ENCODE assay signal across 15 cellular contexts in the genomic region with DNA sequence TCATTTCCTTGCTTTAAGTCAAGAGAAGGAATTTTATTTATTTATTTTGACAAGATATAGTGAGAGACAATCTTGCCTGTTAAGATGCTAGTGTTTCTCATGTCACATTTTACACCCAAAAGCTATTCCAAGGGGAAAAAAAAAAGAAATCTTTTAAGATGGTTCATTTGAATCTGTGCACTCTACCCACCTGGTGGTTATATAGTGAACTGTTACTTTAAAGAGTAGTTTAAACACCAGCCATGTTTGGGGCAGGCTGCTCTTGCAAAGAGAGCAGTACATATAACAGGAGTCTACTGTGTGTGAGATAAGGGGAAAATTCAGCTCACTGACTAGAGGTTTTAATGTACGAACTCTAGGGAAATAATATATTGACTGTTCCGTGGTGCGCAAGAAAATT. TPM values are rescaled to one million over a fixed set of nuclear protein-coding genes. Genes with fewer than 3 reads are reported as not detected.
DNase-seq lines count a peak whose midpoint lies in the region; ATAC-seq, FAIRE-seq and TF ChIP-seq lines count a peak whose summit lies in the region.
"Had no signal": no experiment of that assay in that cellular context is flagged by ENCODE, and none has a peak within 500 bp of the region (broad histone marks: within the 10 kb centered on the region; RNA-seq: fewer than 3 reads in every experiment).

No MANE protein-coding gene starts in this region.

- peaks cover 0 to 2% (median 1%) of the 10 kb centered on the region in 4 experiments; a peak in 3 of 7 replicates for H3K4me1 ChIP-seq in H1 (replicated peaks in 1 of 4; ENCODE audit: control insufficient read depth in 3 of 4, insufficient read depth in 4 of 4, low read length in 3 of 4)
- no peaks in the 10 kb centered on the region for H3K4me1 ChIP-seq in effector memory CD4-positive, alpha-beta T cell (ENCODE audit: control insufficient read depth, insufficient read depth, low read length, poor library complexity, severe bottlenecking)
- H3K4me1 ChIP-seq in GM23248 (ENCODE audit: insufficient read depth) = no peaks in the 10 kb centered on the region

- WGBS in H1 (ENCODE audit: extremely low coverage in 1 of 2, insufficient coverage in 1 of 2, insufficient read length in 1 of 2, insufficient replicate concordance in 2 of 2, low coverage in 1 of 2, low lambda C conversion rate in 2 of 2, missing lambda C conversion rate in 1 of 2), 2 experiments = 70% methylated on average over 3 of the region's 3 CpGs; no CpG with 5 or more reads in 1 of the 2 experiments
- WGBS in GM23248 (ENCODE audit: low coverage in 1 of 2, low lambda C conversion rate in 2 of 2, missing lambda C conversion rate in 2 of 2), 2 experiments = 40 to 46% methylated on average over 3 of the region's 3 CpGs

- no peak overlapping the region for H2BK12ac ChIP-seq in H1 (ENCODE audit: low read depth, low read length)

- in situ Hi-C loops in GM23248 (cut with MboI) = no loop called here

- H3K27ac ChIP-seq in H1 (ENCODE audit: low read depth, low read length) = no peak overlapping the region
- H3K27ac ChIP-seq in effector memory CD4-positive, alpha-beta T cell (ENCODE audit: insufficient read depth, low read length, poor library complexity, severe bottlenecking) = no peak overlapping the region
- no peak overlapping the region for H3K27ac ChIP-seq in GM23248
- H3K27ac ChIP-seq: cardiac muscle cell, KMS-11 had no signal

- no peak overlapping the region for H3K23ac ChIP-seq in H1 (ENCODE audit: insufficient read length)

- no peak overlapping the region for H4K8ac ChIP-seq in H1 (ENCODE audit: extremely low read depth, insufficient read depth, low read length)

- no peak for TF ChIP-seq POLR2A in H1 (IDR thresholded peaks at IDR 0.05; ENCODE audit: control extremely low read depth in 1 of 2, low read depth in 2 of 2, low read length in 2 of 2)

- H2AFZ ChIP-seq in H1 (ENCODE audit: low read length) (no peak overlapping the region), GM23248 (no peak overlapping the region)

- H3K4me3 ChIP-seq in H1 (ENCODE audit: extremely low read depth in 1 of 4, insufficient read depth in 2 of 4, low read depth in 3 of 4, low read length in 4 of 4) (no peak overlapping the region), GM23248 (no peak overlapping the region)
- no peak overlapping the region for H3K4me3 ChIP-seq in effector memory CD4-positive, alpha-beta T cell (ENCODE audit: insufficient read depth, low read depth, low read length, poor library complexity, severe bottlenecking)
- H3K4me3 ChIP-seq: cardiac muscle cell had no signal

- H2BK20ac ChIP-seq in H1 (ENCODE audit: low read length) = no peak overlapping the region

- H3K23me2 ChIP-seq in H1 (ENCODE audit: low read depth, low read length) = peaks cover 2% of the 10 kb centered on the region; the same call in 1 of the 2 replicates

- no peaks in the 10 kb centered on the region for H3F3A ChIP-seq in GM23248 (ENCODE audit: insufficient read depth)

- POLR2A ChIA-PET in H1 (lab: Charles Lee; ENCODE audit: partially characterized antibody) = no interaction called here

- no peak overlapping the region for H4K91ac ChIP-seq in H1 (replicated peaks; ENCODE audit: insufficient read length, low read length)

- H3K9me3 ChIP-seq in H1 (ENCODE audit: insufficient read depth in 2 of 2, low read depth in 1 of 2, low read length in 1 of 2) = no peaks in the 10 kb centered on the region
- no peaks in the 10 kb centered on the region for H3K9me3 ChIP-seq in effector memory CD4-positive, alpha-beta T cell (ENCODE audit: control insufficient read depth, low read length)
- H3K9me3 ChIP-seq in GM23248 (ENCODE audit: low read depth) = no peaks in the 10 kb centered on the region

- H3K56ac ChIP-seq in H1 (replicated peaks; ENCODE audit: insufficient read length, low read depth, low read length) = no peak overlapping the region

- H3K4me2 ChIP-seq in H1 (ENCODE audit: insufficient read depth in 1 of 2, low read depth in 2 of 2, low read length in 2 of 2) = no peak overlapping the region
- H3K4me2 ChIP-seq in GM23248 (ENCODE audit: unreplicated experiment) = no peak overlapping the region
- H3K4me2 ChIP-seq: KMS-11 had no signal

- no peaks in the 10 kb centered on the region for H3K36me3 ChIP-seq in H1 (ENCODE audit: control insufficient read depth in 2 of 4, insufficient read depth in 4 of 4, low read length in 3 of 4)
- H3K36me3 ChIP-seq in effector memory CD4-positive, alpha-beta T cell (ENCODE audit: control insufficient read depth, insufficient read depth, low read length) = no peaks in the 10 kb centered on the region
- no peaks in the 10 kb centered on the region for H3K36me3 ChIP-seq in GM23248 (ENCODE audit: low read depth)
- H3K36me3 ChIP-seq: cardiac muscle cell had no signal

- H3K9me2 ChIP-seq in GM23248 (ENCODE audit: insufficient read depth) = no peaks in the 10 kb centered on the region

- CTCF ChIA-PET in H1 (lab: Charles Lee; ENCODE audit: partially characterized antibody) = interaction anchor here (0.7 to 1.8 kb wide), 6 partner anchors 9 to 55 kb away, joined by 3 to 5 read pairs (median 4); no protein-coding TSS in a partner anchor

- H3K14ac ChIP-seq in H1 (ENCODE audit: insufficient read length) = no peak overlapping the region

- H2BK15ac ChIP-seq in H1 (ENCODE audit: low read length) = no peak overlapping the region

- DNase-seq in D341Med (ENCODE audit: low spot score) (peak; percentile 32), HT-29 (ENCODE audit: low spot score) (peak; percentile 12), NCI-H524 treated with DMSO at 0.1 percent for 48 hours (lab: John Stamatoyannopoulos, UW) (peak; percentile 59), H1 (ENCODE audit: low read depth in 1 of 2, low spot score in 2 of 2) (no peak), ecto neural progenitor cell (ENCODE audit: low spot score) (no peak), GM23248 (no peak)
- DNase-seq in effector memory CD4-positive, alpha-beta T cell = no peak
- DNase-seq: AML-193; kidney; naive thymus-derived CD8-positive, alpha-beta T cell; RPMI8226; stimulated activated CD4-positive, alpha-beta T cell treated with anti-CD3 and anti-CD28 coated beads, Interleukin-12 subunit alpha, Interleukin-12 subunit beta, amount 100 ng/mL, for 4 hours had no signal

- no peaks in the 10 kb centered on the region for H3K79me2 ChIP-seq in H1 (ENCODE audit: control insufficient read depth in 1 of 2, insufficient read depth in 2 of 2, low read length in 2 of 2)
- no peaks in the 10 kb centered on the region for H3K79me2 ChIP-seq in GM23248 (ENCODE audit: insufficient read depth)

- peak; percentile 66 for FAIRE-seq in H1 (lab: Jason Lieb, UNC)
- FAIRE-seq: kidney had no signal

- H4K20me1 ChIP-seq in H1 (replicated peaks in 1 of 2; ENCODE audit: control insufficient read depth in 1 of 2, insufficient read depth in 2 of 2, low read length in 2 of 2) (no peaks in the 10 kb centered on the region), GM23248 (ENCODE audit: insufficient read depth) (no peaks in the 10 kb centered on the region)

- peak; percentile 11 to 18; a peak in 2 of 4 replicates for TF ChIP-seq RAD21 in H1 (IDR thresholded peaks at IDR 0.05 in 1 of 2, conservative IDR thresholded peaks at IDR 0.05 in 1 of 2; ENCODE audit: low read depth in 2 of 2, low read length in 2 of 2)

- H3K79me1 ChIP-seq in H1 (ENCODE audit: low read depth, low read length) = no peaks in the 10 kb centered on the region

- peaks cover 0 to 1% (median 0%) of the 10 kb centered on the region in 4 experiments; a peak in 1 of 7 replicates for H3K27me3 ChIP-seq in H1 (replicated peaks in 1 of 4; ENCODE audit: control insufficient read depth in 3 of 4, extremely low read depth in 1 of 4, insufficient read depth in 3 of 4, low read length in 3 of 4)
- H3K27me3 ChIP-seq in effector memory CD4-positive, alpha-beta T cell (replicated peaks; ENCODE audit: control insufficient read depth, insufficient read depth, low read length, poor library complexity, severe bottlenecking) = no peaks in the 10 kb centered on the region
- peaks cover 9% of the 10 kb centered on the region; the same call in 1 of the 2 replicates for H3K27me3 ChIP-seq in GM23248 (replicated peaks; ENCODE audit: insufficient read depth)
- H3K27me3 ChIP-seq: cardiac muscle cell had no signal

- no peak overlapping the region for H2AK5ac ChIP-seq in H1 (ENCODE audit: low read depth, low read length)

- TF ChIP-seq EP300 in H1 (IDR thresholded peaks at IDR 0.05; ENCODE audit: borderline replicate concordance in 1 of 2, low read depth in 2 of 2, low read length in 2 of 2) = no peak

- H3K18ac ChIP-seq in H1 (ENCODE audit: extremely low read depth, low read length) = no peak overlapping the region

- no peak overlapping the region for H3K4ac ChIP-seq in H1 (replicated peaks; ENCODE audit: insufficient read length, low read depth, low read length)

- H4K5ac ChIP-seq in H1 (ENCODE audit: insufficient read length, low read depth, low read length) = no peak overlapping the region

- peak in 2 of 3 experiments; percentile 4 to 29; a peak in 2 of 4 replicates for TF ChIP-seq CTCF in H1 (IDR thresholded peaks at IDR 0.05; ENCODE audit: control extremely low read depth in 1 of 3, insufficient read depth in 1 of 3, low read depth in 1 of 3, low read length in 3 of 3)

- no peak overlapping the region for H3K9ac ChIP-seq in H1 (replicated peaks in 1 of 4; ENCODE audit: extremely low read depth in 1 of 4, low read depth in 3 of 4, low read length in 3 of 4)
- no peak overlapping the region for H3K9ac ChIP-seq in GM23248
- H3K9ac ChIP-seq: KMS-11 had no signal

- H2BK120ac ChIP-seq in H1 (replicated peaks; ENCODE audit: low read depth, low read length) = no peak overlapping the region

- no peak for ATAC-seq in HG03469 (IDR thresholded peaks at IDR 0.05; ENCODE audit: unreplicated experiment)
- ATAC-seq: naive thymus-derived CD8-positive, alpha-beta T cell had no signal

- no peak overlapping the region for H2BK5ac ChIP-seq in H1 (ENCODE audit: low read depth, low read length)

TF ChIP-seq in H1, 55 proteins besides CTCF, POLR2A, EP300 and RAD21 (continues in another document):
- TF ChIP-seq YY1 (IDR thresholded peaks at IDR 0.05; ENCODE audit: low read depth, low read length) = no peak
- TF ChIP-seq SIRT6 (IDR thresholded peaks at IDR 0.05; ENCODE audit: low read length) = no peak

RNA-seq across cellular contexts. Expression of gene ELAVL4, which starts 3.3 kb away (rescaled TPM):
- not detected in 2 replicates for total RNA-seq in HT-29 (2014; rRNA removed; shearing (Covaris generic))
- total RNA-seq in H1 (2021; fragmentation: NEBNext Ultra II Directional; extraction: Animal tissue kit (Norgen Biotek cat#: 25700)) = 0.89 and 1.2 TPM in 2 replicates
- polyA plus RNA-seq in H1 (2011; rRNA removed) (0.21 and 0.27 TPM in 2 replicates), GM23248 (2016; fragmentation: Nextera tagmentation; extraction: Ambion mirVana) (0.13 and 0.18 TPM in 2 replicates)
- 0.27 TPM for polyA plus RNA-seq in H1 (2011; cell fraction: cytosol; rRNA removed)
- 0.70 TPM for polyA plus RNA-seq in H1 (2011; cell fraction: nucleus; rRNA removed)
- 0.13 to 0.32 TPM in 2 of 4 replicates, not detected in the others for polyA plus RNA-seq in H1 (2012, experiment 1 of 2)
- not detected for polyA plus RNA-seq in H1 (2012, experiment 2 of 2)
- polyA plus RNA-seq in H1 (2013, experiment 1 of 2) = 1.8 TPM
- 1.8 TPM for polyA plus RNA-seq in H1 (2013, experiment 2 of 2)
- 0.22 and 0.51 TPM in 2 replicates for polyA minus RNA-seq in H1 (2011; rRNA and poly(A)+ RNA removed)
- not detected for polyA minus RNA-seq in H1 (2011; cell fraction: cytosol; rRNA and poly(A)+ RNA removed)
- 0.50 TPM for polyA minus RNA-seq in H1 (2011; cell fraction: nucleus; rRNA and poly(A)+ RNA removed)
- total RNA-seq in GM23248 (2014; rRNA removed; shearing (Covaris generic)) = not detected in 2 replicates
- total RNA-seq: cardiac muscle cell; kidney; naive thymus-derived CD8-positive, alpha-beta T cell had no signal
- polyA plus RNA-seq: cardiac muscle cell; naive thymus-derived CD8-positive, alpha-beta T cell had no signal

Comparison
In these comparisons a context has a peak if more than half of its experiments do, and no peak if none do; other contexts are left out.
1. DNase-seq: peak in D341Med (single experiment), HT-29 (single experiment) and NCI-H524 treated with DMSO at 0.1 percent for 48 hours (single experiment); none in H1 (0 of 2), effector memory CD4-positive, alpha-beta T cell (0 of 3), ecto neural progenitor cell (single experiment) and GM23248 (single experiment).